8 cellular contexts compared by ENCODE assay signal in genomic region chr3:53254190-53254809, GRCh38. TPM values are rescaled to one million over a fixed set of nuclear protein-coding genes. Genes with fewer than 3 reads are reported as not detected.
DNase-seq lines count a peak whose midpoint lies in the region; ATAC-seq and TF ChIP-seq lines count a peak whose summit lies in the region.

No MANE protein-coding gene starts in this region.

- peaks cover 0 to under 1% (median 0%) of the 10 kb centered on the region in 5 donors for H3K27me3 Mint-ChIP-seq in naive thymus-derived CD4-positive, alpha-beta T cell

- intact Hi-C loops in Right ventricle myocardium inferior (cut with DNase I) = loop anchor here (5.0 kb wide), 1 partner anchor 122 kb away; the partner anchor contains the start of gene RFT1
- intact Hi-C loops in naive thymus-derived CD4-positive, alpha-beta T cell (cut with micrococcal nuclease) = loop anchor here (2.0 kb wide), 3 partner anchors 33 to 637 kb away; partner anchors contain the start of genes PRKCD (in 1 of the 2) and SELENOK (in 1 of the 2)

- peaks cover 0 to 8% (median 0%) of the 10 kb centered on the region in 5 donors for H3K36me3 Mint-ChIP-seq in naive thymus-derived CD4-positive, alpha-beta T cell

- peaks cover 8% of the 10 kb centered on the region for H3K4me1 ChIP-seq in cardiac muscle cell (ENCODE audit: low read depth)
- peaks cover 14 to 26% of the 10 kb centered on the region in 2 donors for H3K4me1 ChIP-seq in naive thymus-derived CD4-positive, alpha-beta T cell (ENCODE audit: control insufficient read depth in 2 of 2, insufficient read depth in 2 of 2, low read length in 2 of 2)

- no peaks in the 10 kb centered on the region for H3K36me3 ChIP-seq in cardiac muscle cell
- peaks cover 0 to 6% (median 0%) of the 10 kb centered on the region in 3 experiments for H3K36me3 ChIP-seq in naive thymus-derived CD4-positive, alpha-beta T cell (ENCODE audit: control insufficient read depth in 2 of 3, insufficient read depth in 3 of 3, low read length in 3 of 3)

- peak overlapping the region; percentile 69 to 89 (median 86) for H3K27ac Mint-ChIP-seq in naive thymus-derived CD4-positive, alpha-beta T cell

- POLR2A ChIA-PET in naive thymus-derived CD4-positive, alpha-beta T cell (lab: Charles Lee) = interaction anchor here (0.5 to 0.9 kb wide), 4 partner anchors 19 to 344 kb away, joined by 3 to 4 read pairs (median 4); no protein-coding TSS in a partner anchor

- no peaks in the 10 kb centered on the region for H3K9me3 ChIP-seq in cardiac muscle cell (ENCODE audit: low read depth)
- no peaks in the 10 kb centered on the region for H3K9me3 ChIP-seq in naive thymus-derived CD4-positive, alpha-beta T cell (ENCODE audit: control insufficient read depth in 2 of 3, low read length in 3 of 3)

- TF ChIP-seq CTCF in cardiac muscle cell (IDR thresholded peaks at IDR 0.05; ENCODE audit: low read depth, low read length) = no peak
- TF ChIP-seq CTCF in epithelial cell of esophagus (IDR thresholded peaks at IDR 0.05; ENCODE audit: insufficient read depth, low read depth, low read length, missing control alignments) = no peak

- DNase-seq in cardiac muscle cell (ENCODE audit: low read depth in 1 of 2, low spot score in 1 of 2) (peak; percentile 29 to 30), Right ventricle myocardium inferior (ENCODE audit: missing footprints) (no peak), RKO (ENCODE audit: low spot score) (peak; percentile 35), epithelial cell of esophagus (ENCODE audit: low read depth) (peak; percentile 33), NCI-H1092 treated with DMSO at 0.1 percent for 48 hours (lab: John Stamatoyannopoulos, UW) (no peak), MV-4-11 (lab: John Stamatoyannopoulos, UW) (no peak)
- DNase-seq in naive thymus-derived CD4-positive, alpha-beta T cell = peak in 1 of 9 donors; percentile 16

- CTCF ChIA-PET in naive thymus-derived CD4-positive, alpha-beta T cell (lab: Charles Lee) = interaction anchor here (0.5 kb wide), 1 partner anchor 309 kb away, joined by 4 read pairs; no protein-coding TSS in a partner anchor

- H3K4me1 Mint-ChIP-seq in naive thymus-derived CD4-positive, alpha-beta T cell = peaks cover 26 to 56% (median 51%) of the 10 kb centered on the region in 7 donors

- ATAC-seq in Right ventricle myocardium inferior (no peak), HG03378 (IDR thresholded peaks at IDR 0.05; ENCODE audit: unreplicated experiment) (no peak)
- ATAC-seq in naive thymus-derived CD4-positive, alpha-beta T cell = no peak

- H3K27me3 ChIP-seq in cardiac muscle cell = no peaks in the 10 kb centered on the region
- no peaks in the 10 kb centered on the region for H3K27me3 ChIP-seq in naive thymus-derived CD4-positive, alpha-beta T cell (ENCODE audit: control insufficient read depth in 2 of 2, insufficient read depth in 2 of 2, low read length in 2 of 2)

- peak overlapping the region; percentile 90 to 97 (median 92) for H3K4me3 Mint-ChIP-seq in naive thymus-derived CD4-positive, alpha-beta T cell

- H3K9me3 Mint-ChIP-seq in naive thymus-derived CD4-positive, alpha-beta T cell = peaks cover 0 to 1% (median 0%) of the 10 kb centered on the region in 11 donors

- peak overlapping the region; percentile 41 for H3K27ac ChIP-seq in cardiac muscle cell
- peak overlapping the region; percentile 76 for H3K27ac ChIP-seq in naive thymus-derived CD4-positive, alpha-beta T cell (ENCODE audit: low read depth, low read length)

- H3K4me3 ChIP-seq in cardiac muscle cell (peak overlapping the region; percentile 73), epithelial cell of esophagus (ENCODE audit: low read length) (peak overlapping the region; percentile 82)
- peak overlapping the region; percentile 70 for H3K4me3 ChIP-seq in naive thymus-derived CD4-positive, alpha-beta T cell (ENCODE audit: low read length)

RNA-seq across cellular contexts. Expression of gene TKT, which starts 1.5 kb away (rescaled TPM):
- 112 and 119 TPM in 2 replicates for total RNA-seq in cardiac muscle cell
- 70.9 and 73.6 TPM in 2 replicates for polyA plus RNA-seq in cardiac muscle cell
- total RNA-seq in Right ventricle myocardium inferior = 48.1 TPM
- 100 to 1,000 TPM in 3 of 5 experiments, 10 to 100 TPM in 2; 83.5 to 333 (median 121) TPM for total RNA-seq in naive thymus-derived CD4-positive, alpha-beta T cell
- 10 to 100 TPM; 60.7 to 63.4 TPM for polyA plus RNA-seq in naive thymus-derived CD4-positive, alpha-beta T cell

Comparison
In these comparisons a context has a peak if more than half of its experiments do, and no peak if none do; other contexts are left out.
1. DNase-seq: peak in cardiac muscle cell (2 of 2), RKO (single experiment) and epithelial cell of esophagus (single experiment); none in Right ventricle myocardium inferior (single experiment), NCI-H1092 treated with DMSO at 0.1 percent for 48 hours (single experiment) and MV-4-11 (single experiment).
2. Peak in every context shown above with its lines, with median percentiles within 50 percentile points of each other: H3K4me3 ChIP-seq.